ENCODE assay signal across 31 cellular contexts in genomic region chr2:48120112-48120511, GRCh38.
"Had no signal": no experiment of that assay in that cellular context is flagged by ENCODE, and none has a peak within 500 bp of the region (broad histone marks: within the 10 kb centered on the region; RNA-seq: fewer than 3 reads in every experiment).

No MANE protein-coding gene starts in this region.

- DNase-seq: activated CD4-positive, alpha-beta T cell treated with anti-CD3 and anti-CD28 coated beads for 48 hours; activated CD4-positive, alpha-beta T cell treated with anti-CD3 and anti-CD28 coated beads, Interleukin-2, amount 50 U/mL, for 48 hours; activated CD8-positive, alpha-beta memory T cell treated with anti-CD3 and anti-CD28 coated beads, Interleukin-2, amount 50 U/mL, for 4 hours; activated gamma-delta T cell; activated naive CD4-positive, alpha-beta T cell treated with anti-CD3 and anti-CD28 coated beads, Interleukin-2, amount 10 ng/mL, durations not matched to agents 7 days and 5 days; activated naive CD8-positive, alpha-beta T cell treated with anti-CD3 and anti-CD28 coated beads, Interleukin-2, amount 10 ng/mL, durations not matched to agents 7 days and 5 days; activated T-cell treated with anti-CD3 and anti-CD28 coated beads, Interleukin-2, amount 50 U/mL, for 24 hours; cerebellar nuclear complex; colonic mucosa; effector memory CD4-positive, alpha-beta T cell; gastrocnemius medialis; islet precursor cell; left ventricle myocardium inferior; nucleus accumbens; pancreas; retina; sigmoid colon; stimulated activated CD4-positive, alpha-beta T cell treated with anti-CD3 and anti-CD28 coated beads, Interleukin-15, amount 100 ng/mL, for 24 hours; stimulated activated CD4-positive, alpha-beta T cell treated with anti-CD3 and anti-CD28 coated beads, Interleukin-2, amount 100 ng/mL, for 24 hours; stimulated activated naive B cell treated with anti-CD40 and anti-IgM and Interleukin-4, amounts not matched to agents 10 μg/mL and 1 μg/mL and 100 μg/mL, for 72 hours; stomach; T1000; thyroid gland; WERI-Rb-1 had no signal

- H3K9me3 Mint-ChIP-seq: activated naive CD4-positive, alpha-beta T cell treated with anti-CD3 and anti-CD28 coated beads, Interleukin-2, amount 10 ng/mL, durations not matched to agents 7 days and 5 days; activated naive CD8-positive, alpha-beta T cell treated with anti-CD3 and anti-CD28 coated beads, Interleukin-2, amount 10 ng/mL, durations not matched to agents 7 days and 5 days; activated T-cell treated with anti-CD3 and anti-CD28 coated beads, Interleukin-2, amount 50 U/mL, for 24 hours; brain had no signal

- H3K27ac Mint-ChIP-seq: activated naive CD4-positive, alpha-beta T cell treated with anti-CD3 and anti-CD28 coated beads, Interleukin-2, amount 10 ng/mL, durations not matched to agents 7 days and 5 days; activated naive CD8-positive, alpha-beta T cell treated with anti-CD3 and anti-CD28 coated beads, Interleukin-2, amount 10 ng/mL, durations not matched to agents 7 days and 5 days; activated T-cell treated with anti-CD3 and anti-CD28 coated beads, Interleukin-2, amount 50 U/mL, for 24 hours; brain; stimulated activated naive B cell treated with anti-CD40 and anti-IgM and Interleukin-4, amounts not matched to agents 10 μg/mL and 1 μg/mL and 100 μg/mL, for 72 hours had no signal

- H3K27me3 ChIP-seq: ascending aorta, cardiac muscle cell, colonic mucosa, gastrocnemius medialis, hepatocyte, pancreas, sigmoid colon, stomach, thyroid gland, upper lobe of left lung, vagina had no signal

- H3K4me3 ChIP-seq: ascending aorta, cardiac muscle cell, colonic mucosa, gastrocnemius medialis, hepatocyte, left ventricle myocardium inferior, pancreas, prostate gland, sigmoid colon, stomach, thyroid gland, upper lobe of left lung, vagina had no signal

- H3K4me1 Mint-ChIP-seq: brain had no signal

- H3K27ac ChIP-seq: ascending aorta, cardiac muscle cell, colonic mucosa, gastrocnemius medialis, hepatocyte, left ventricle myocardium inferior, pancreas, prostate gland, sigmoid colon, stomach, thyroid gland, vagina, WERI-Rb-1 had no signal

- H3K9me3 ChIP-seq: ascending aorta, colonic mucosa, gastrocnemius medialis, left ventricle myocardium inferior, pancreas, prostate gland, sigmoid colon, stomach, thyroid gland, upper lobe of left lung, vagina had no signal

- H3K27me3 Mint-ChIP-seq: activated naive CD4-positive, alpha-beta T cell treated with anti-CD3 and anti-CD28 coated beads, Interleukin-2, amount 10 ng/mL, durations not matched to agents 7 days and 5 days; activated naive CD8-positive, alpha-beta T cell treated with anti-CD3 and anti-CD28 coated beads, Interleukin-2, amount 10 ng/mL, durations not matched to agents 7 days and 5 days; activated T-cell treated with anti-CD3 and anti-CD28 coated beads, Interleukin-2, amount 50 U/mL, for 24 hours had no signal

- H2AFZ ChIP-seq: hepatocyte had no signal

- H3K4me3 Mint-ChIP-seq: activated naive CD4-positive, alpha-beta T cell treated with anti-CD3 and anti-CD28 coated beads, Interleukin-2, amount 10 ng/mL, durations not matched to agents 7 days and 5 days; activated naive CD8-positive, alpha-beta T cell treated with anti-CD3 and anti-CD28 coated beads, Interleukin-2, amount 10 ng/mL, durations not matched to agents 7 days and 5 days; activated T-cell treated with anti-CD3 and anti-CD28 coated beads, Interleukin-2, amount 50 U/mL, for 24 hours; brain; stimulated activated naive B cell treated with anti-CD40 and anti-IgM and Interleukin-4, amounts not matched to agents 10 μg/mL and 1 μg/mL and 100 μg/mL, for 72 hours had no signal

- ATAC-seq: gastrocnemius medialis; stimulated activated naive B cell treated with anti-CD40 and anti-IgM and Interleukin-4, amounts not matched to agents 10 μg/mL and 1 μg/mL and 100 μg/mL, for 72 hours had no signal

- H3K79me2 ChIP-seq: hepatocyte had no signal

- H3K4me2 ChIP-seq: hepatocyte had no signal

- H3K36me3 ChIP-seq: ascending aorta, cardiac muscle cell, colonic mucosa, gastrocnemius medialis, left ventricle myocardium inferior, pancreas, prostate gland, sigmoid colon, stomach, thyroid gland, upper lobe of left lung, vagina, WERI-Rb-1 had no signal

- H3K4me1 ChIP-seq: ascending aorta, colonic mucosa, gastrocnemius medialis, left ventricle myocardium inferior, pancreas, prostate gland, sigmoid colon, thyroid gland, upper lobe of left lung, vagina had no signal

- H3K36me3 Mint-ChIP-seq: activated naive CD4-positive, alpha-beta T cell treated with anti-CD3 and anti-CD28 coated beads, Interleukin-2, amount 10 ng/mL, durations not matched to agents 7 days and 5 days; activated naive CD8-positive, alpha-beta T cell treated with anti-CD3 and anti-CD28 coated beads, Interleukin-2, amount 10 ng/mL, durations not matched to agents 7 days and 5 days; brain; stimulated activated naive B cell treated with anti-CD40 and anti-IgM and Interleukin-4, amounts not matched to agents 10 μg/mL and 1 μg/mL and 100 μg/mL, for 72 hours had no signal
